ENCODE assay signal across 8 cellular contexts in the genomic region with DNA sequence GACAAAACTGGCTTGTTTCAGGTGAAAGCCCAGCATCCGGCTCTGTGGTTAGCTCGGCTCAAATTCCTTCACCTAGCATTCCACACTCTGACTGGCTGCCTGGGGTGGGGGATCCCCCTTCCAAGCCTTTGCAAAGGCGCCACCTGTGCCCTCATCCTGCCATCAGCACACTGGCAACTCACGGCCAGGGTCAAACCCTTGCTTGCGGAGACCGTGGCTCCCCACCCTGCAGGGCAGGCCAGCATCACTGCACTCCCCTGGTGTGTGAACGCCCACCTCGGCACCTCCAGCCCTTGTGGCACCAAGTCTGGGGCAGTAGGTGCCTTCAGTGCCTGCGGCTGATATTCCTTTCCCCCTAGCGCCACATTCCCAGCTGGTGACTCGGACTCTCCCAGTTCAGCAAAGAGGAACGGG. TPM values are rescaled to one million over a fixed set of nuclear protein-coding genes. Genes with fewer than 3 reads are reported as not detected.
DNase-seq lines count a peak whose midpoint lies in the region; ATAC-seq and TF ChIP-seq lines count a peak whose summit lies in the region.

No MANE protein-coding gene starts in this region.

- DNase-seq in T-helper 2 cell treated with Interferon-gamma antibody and Interleukin-4, amounts not matched to agents 5 μg/mL and 100 μg/mL, for 36 hours (ENCODE audit: low spot score), result no peak
- no peak for DNase-seq in fibroblast of villous mesenchyme (ENCODE audit: low read depth)
- no peak for DNase-seq in retinal pigment epithelial cell (ENCODE audit: low read depth)
- DNase-seq in CD1c-positive myeloid dendritic cell (ENCODE audit: extremely low spot score), result no peak
- no peak for DNase-seq in NCI-H1436 (lab: John Stamatoyannopoulos, UW)

- peak overlapping the region; percentile 62 for H3K27ac Mint-ChIP-seq in T-helper 2 cell treated with Interferon-gamma antibody and Interleukin-4, amounts not matched to agents 5 μg/mL and 100 μg/mL, for 36 hours

- peaks cover 30% of the 10 kb centered on the region for H3K36me3 Mint-ChIP-seq in T-helper 2 cell treated with Interferon-gamma antibody and Interleukin-4, amounts not matched to agents 5 μg/mL and 100 μg/mL, for 36 hours (ENCODE audit: low read depth)

- H3K4me3 ChIP-seq in GM12875 (ENCODE audit: low read depth, low read length) (peak overlapping the region; percentile 79), fibroblast of villous mesenchyme (ENCODE audit: low read depth, low read length) (peak overlapping the region; percentile 83), retinal pigment epithelial cell (ENCODE audit: low read length) (peak overlapping the region; percentile 85)

- ATAC-seq in GM18519 (IDR thresholded peaks at IDR 0.05; ENCODE audit: low FRiP score, unreplicated experiment) (no peak), HG03469 (IDR thresholded peaks at IDR 0.05; ENCODE audit: unreplicated experiment) (no peak)

- peak overlapping the region; percentile 99 for H3K4me3 Mint-ChIP-seq in T-helper 2 cell treated with Interferon-gamma antibody and Interleukin-4, amounts not matched to agents 5 μg/mL and 100 μg/mL, for 36 hours

- TF ChIP-seq CTCF in GM12875 (IDR thresholded peaks at IDR 0.05; ENCODE audit: borderline replicate concordance, insufficient read depth, low read depth, low read length) (no peak), fibroblast of villous mesenchyme (IDR thresholded peaks at IDR 0.05; ENCODE audit: insufficient read depth, low read depth, low read length) (no peak), retinal pigment epithelial cell (conservative IDR thresholded peaks at IDR 0.05; ENCODE audit: low read depth, low read length) (no peak)

- no peaks in the 10 kb centered on the region for H3K27me3 Mint-ChIP-seq in T-helper 2 cell treated with Interferon-gamma antibody and Interleukin-4, amounts not matched to agents 5 μg/mL and 100 μg/mL, for 36 hours (ENCODE audit: low read depth)

- H3K9me3 Mint-ChIP-seq in T-helper 2 cell treated with Interferon-gamma antibody and Interleukin-4, amounts not matched to agents 5 μg/mL and 100 μg/mL, for 36 hours, result no peaks in the 10 kb centered on the region

- H3K4me1 Mint-ChIP-seq in T-helper 2 cell treated with Interferon-gamma antibody and Interleukin-4, amounts not matched to agents 5 μg/mL and 100 μg/mL, for 36 hours (ENCODE audit: low read depth), result peaks cover 22% of the 10 kb centered on the region

RNA-seq across cellular contexts. Expression of gene FLII, which starts 1.3 kb away (rescaled TPM):
- total RNA-seq in fibroblast of villous mesenchyme, result 205 and 244 TPM in 2 replicates

RNA-seq across cellular contexts. Expression of gene MIEF2, which starts 3.2 kb away (rescaled TPM):
- total RNA-seq in fibroblast of villous mesenchyme, result 16.4 and 18.4 TPM in 2 replicates

RNA-seq across cellular contexts. Expression of gene LLGL1, which starts 31.8 kb away (rescaled TPM):
- 44.0 and 49.3 TPM in 2 replicates for total RNA-seq in fibroblast of villous mesenchyme

RNA-seq across cellular contexts. Expression of gene TOP3A, which starts 57.5 kb away (rescaled TPM):
- total RNA-seq in fibroblast of villous mesenchyme, result 29.0 and 45.8 TPM in 2 replicates

RNA-seq across cellular contexts. Expression of gene SMCR8, which starts 57.8 kb away (rescaled TPM):
- total RNA-seq in fibroblast of villous mesenchyme, result 17.1 and 21.6 TPM in 2 replicates
